Comparison of ENCODE assay signal across 22 cellular contexts in the genomic region with DNA sequence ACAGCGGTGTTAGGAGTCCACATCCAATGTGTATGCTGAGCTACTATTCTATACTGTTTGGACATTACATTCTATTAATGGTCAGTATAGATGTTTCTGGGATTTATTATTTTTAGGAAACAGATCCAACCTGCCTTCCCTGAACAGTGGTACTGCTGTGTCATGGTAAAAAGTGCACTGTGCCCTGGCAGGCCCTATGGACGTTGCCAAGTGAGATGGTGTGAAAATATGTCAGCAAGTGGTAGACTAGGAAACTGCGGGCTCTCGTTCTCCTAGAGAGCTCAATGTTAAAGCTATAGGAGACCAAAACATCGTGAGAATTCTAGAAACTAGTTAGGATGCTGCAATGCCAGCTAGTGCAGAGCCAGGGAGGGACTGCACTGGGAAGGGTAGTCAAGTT. TPM values are rescaled to one million over a fixed set of nuclear protein-coding genes. Genes with fewer than 3 reads are reported as not detected.
A peak's percentile ranks its signal among the peaks of the same experiment; 100 is the strongest.
DNase-seq lines count a peak whose midpoint lies in the region; ATAC-seq and TF ChIP-seq lines count a peak whose summit lies in the region.
"Had no signal": no experiment of that assay in that cellular context is flagged by ENCODE, and none has a peak within 500 bp of the region (broad histone marks: within the 10 kb centered on the region; RNA-seq: fewer than 3 reads in every experiment).

No MANE protein-coding gene starts in this region.

- H3K4me3 Mint-ChIP-seq in activated naive CD4-positive, alpha-beta T cell treated with anti-CD3 and anti-CD28 coated beads, Interleukin-2, amount 50 U/mL, for 24 hours, result no peak overlapping the region
- H3K4me3 Mint-ChIP-seq: CD8-positive, alpha-beta T cell had no signal

- H3K36me3 Mint-ChIP-seq in activated naive CD4-positive, alpha-beta T cell treated with anti-CD3 and anti-CD28 coated beads, Interleukin-2, amount 50 U/mL, for 24 hours, result peaks cover 9% of the 10 kb centered on the region

- H3K4me1 Mint-ChIP-seq in activated naive CD4-positive, alpha-beta T cell treated with anti-CD3 and anti-CD28 coated beads, Interleukin-2, amount 50 U/mL, for 24 hours, result no peaks in the 10 kb centered on the region

- no peak for DNase-seq in activated naive CD4-positive, alpha-beta T cell treated with Interleukin-2 at 50 U/mL for 16 hours
- DNase-seq in AG08396 (ENCODE audit: low spot score) (peak; percentile 50), epithelial cell of esophagus (ENCODE audit: low read depth) (peak; percentile 48), left ventricle myocardium superior (no peak), midbrain (lab: John Stamatoyannopoulos, UW) (no peak), NCI-H345 treated with DMSO at 0.1 percent for 48 hours (lab: John Stamatoyannopoulos, UW; ENCODE audit: unreplicated experiment) (no peak)
- DNase-seq in activated T-cell treated with anti-CD3 and anti-CD28 coated beads, Interleukin-2, amount 50 U/mL, for 1 hour, result no peak
- DNase-seq: 8988T; AML-193; C1 segment of cervical spinal cord; CD8-positive, alpha-beta T cell; DND-41; KG1; NCI-H1092 treated with DMSO at 0.1 percent for 48 hours; NCI-H1436 treated with DMSO at 0.1 percent for 48 hours; NCI-H1930; NCI-H510A; NK-92 treated with Interleukin-12 subunit alpha and Interleukin-12 subunit beta, amount 100 ng/mL, for 24 hours had no signal

- ATAC-seq in left ventricle myocardium superior, result peak; percentile 81
- ATAC-seq: CD8-positive, alpha-beta T cell; GM12878; Panc1 had no signal

- H3K27me3 Mint-ChIP-seq in activated naive CD4-positive, alpha-beta T cell treated with anti-CD3 and anti-CD28 coated beads, Interleukin-2, amount 50 U/mL, for 24 hours, result no peaks in the 10 kb centered on the region

- intact Hi-C loops in left ventricle myocardium superior (cut with micrococcal nuclease), result no loop called here

- H3K4me3 ChIP-seq in epithelial cell of esophagus (ENCODE audit: low read length), result no peak overlapping the region
- H3K4me3 ChIP-seq: GM12878, SJSA1 had no signal

- H3K27ac Mint-ChIP-seq in activated naive CD4-positive, alpha-beta T cell treated with anti-CD3 and anti-CD28 coated beads, Interleukin-2, amount 50 U/mL, for 24 hours, result peak overlapping the region; percentile 80
- H3K27ac Mint-ChIP-seq: CD8-positive, alpha-beta T cell had no signal

- H3K9me3 Mint-ChIP-seq in activated naive CD4-positive, alpha-beta T cell treated with anti-CD3 and anti-CD28 coated beads, Interleukin-2, amount 50 U/mL, for 24 hours, result no peaks in the 10 kb centered on the region
- H3K9me3 Mint-ChIP-seq: CD8-positive, alpha-beta T cell had no signal

- no peak for TF ChIP-seq CTCF in epithelial cell of esophagus (IDR thresholded peaks at IDR 0.05; ENCODE audit: insufficient read depth, low read depth, low read length, missing control alignments)

RNA-seq across cellular contexts. Expression of a gene that starts 26.0 kb away (rescaled TPM):
- not detected for total RNA-seq in left ventricle myocardium superior

Comparison
In these comparisons a context has a peak if more than half of its experiments do, and no peak if none do; other contexts are left out.
1. DNase-seq: peak in AG08396 (single experiment) and epithelial cell of esophagus (single experiment); none in activated naive CD4-positive, alpha-beta T cell treated with Interleukin-2 at 50 U/mL for 16 hours (single experiment), left ventricle myocardium superior (single experiment), activated T-cell treated with anti-CD3 and anti-CD28 coated beads, Interleukin-2, amount 50 U/mL, for 1 hour (single experiment), midbrain (single experiment) and NCI-H345 treated with DMSO at 0.1 percent for 48 hours (single experiment).